26 cellular contexts compared by ENCODE assay signal in genomic region chrX:13911581-13911980, GRCh38.
DNase-seq lines count a peak whose midpoint lies in the region; ATAC-seq and TF ChIP-seq lines count a peak whose summit lies in the region.
"Had no signal": no experiment of that assay in that cellular context is flagged by ENCODE, and none has a peak within 500 bp of the region (broad histone marks: within the 10 kb centered on the region; RNA-seq: fewer than 3 reads in every experiment).

No MANE protein-coding gene starts in this region.

- intact Hi-C loops in tibial artery (cut with DNase I; ENCODE audit: low total_unique reads): no loop called here

- H3K9me3 Mint-ChIP-seq in brain: peaks cover 0 to 9% (median 2%) of the 10 kb centered on the region in 5 experiments
- H3K9me3 Mint-ChIP-seq: activated T-cell treated with anti-CD3 and anti-CD28 coated beads, Interleukin-2, amount 50 U/mL, for 24 hours; CD8-positive, alpha-beta T cell; natural killer cell treated with Interleukin-12 subunit alpha and Interleukin-12 subunit beta and Interleukin-15 and Interleukin-18, amount 100 ng/mL, for 72 hours had no signal

- H3K27ac ChIP-seq in HUES6 (ENCODE audit: low read depth, low read length): peak overlapping the region; percentile 9; the same call in 1 of the 2 replicates
- H3K27ac ChIP-seq in tibial artery: peak overlapping the region; percentile 17 to 22
- H3K27ac ChIP-seq: spleen, transverse colon had no signal

- H3K27me3 ChIP-seq in HUES6 (ENCODE audit: control insufficient read depth, insufficient read depth, low read length) (no peaks in the 10 kb centered on the region), tibial artery (no peaks in the 10 kb centered on the region)
- H3K27me3 ChIP-seq: transverse colon had no signal

- H3K36me3 ChIP-seq in HUES6 (ENCODE audit: control insufficient read depth, insufficient read depth, low read length) (no peaks in the 10 kb centered on the region), tibial artery (no peaks in the 10 kb centered on the region)
- H3K36me3 ChIP-seq: spleen, transverse colon had no signal

- H3K9ac ChIP-seq in HUES6 (ENCODE audit: low read length): no peak overlapping the region

- H3K9me3 ChIP-seq in HUES6 (ENCODE audit: control insufficient read depth, insufficient read depth, low read depth, low read length): no peaks in the 10 kb centered on the region
- no peaks in the 10 kb centered on the region for H3K9me3 ChIP-seq in tibial artery
- H3K9me3 ChIP-seq: spleen, transverse colon had no signal

- TF ChIP-seq CTCF in brain (conservative IDR thresholded peaks at IDR 0.05) (no peak), fibroblast of the aortic adventitia (IDR thresholded peaks at IDR 0.05; ENCODE audit: insufficient read depth, low read length) (no peak), tibial artery (IDR thresholded peaks at IDR 0.05) (no peak)

- H3K4me1 ChIP-seq in HUES6 (ENCODE audit: control insufficient read depth, insufficient read depth, low read length): no peaks in the 10 kb centered on the region
- H3K4me1 ChIP-seq in tibial artery: peaks cover 0 to 10% (median 0%) of the 10 kb centered on the region in 4 donors
- H3K4me1 ChIP-seq: spleen, transverse colon had no signal

- no peak overlapping the region for H3K4me3 ChIP-seq in HUES6 (ENCODE audit: low read depth, low read length)
- H3K4me3 ChIP-seq in fibroblast of the aortic adventitia (ENCODE audit: low read depth, low read length): no peak overlapping the region
- no peak overlapping the region for H3K4me3 ChIP-seq in tibial artery
- H3K4me3 ChIP-seq: spleen, transverse colon had no signal

- peaks cover 70% of the 10 kb centered on the region for H3K4me1 Mint-ChIP-seq in brain
- H3K4me1 Mint-ChIP-seq: activated CD4-positive, alpha-beta T cell treated with anti-CD3 and anti-CD28 coated beads for 36 hours; stimulated activated naive B cell treated with anti-CD40 and anti-IgM and Interleukin-4, amounts not matched to agents 10 μg/mL and 1 μg/mL and 100 μg/mL, for 72 hours had no signal

- H3K27ac Mint-ChIP-seq in brain: peak overlapping the region in 4 of 5 experiments; percentile 43 to 91 (median 74)
- H3K27ac Mint-ChIP-seq: activated CD4-positive, alpha-beta T cell treated with anti-CD3 and anti-CD28 coated beads for 36 hours; activated T-cell treated with anti-CD3 and anti-CD28 coated beads, Interleukin-2, amount 50 U/mL, for 24 hours; CD8-positive, alpha-beta T cell; natural killer cell treated with Interleukin-12 subunit alpha and Interleukin-12 subunit beta and Interleukin-15 and Interleukin-18, amount 100 ng/mL, for 72 hours; stimulated activated naive B cell treated with anti-CD40 and anti-IgM and Interleukin-4, amounts not matched to agents 10 μg/mL and 1 μg/mL and 100 μg/mL, for 72 hours had no signal

- ATAC-seq in GM21423 (IDR thresholded peaks at IDR 0.05; ENCODE audit: unreplicated experiment): no peak
- no peak for ATAC-seq in HG02798 (IDR thresholded peaks at IDR 0.05; ENCODE audit: poor library complexity, unreplicated experiment)
- ATAC-seq: activated CD4-positive, alpha-beta T cell treated with anti-CD3 and anti-CD28 coated beads for 36 hours; CD8-positive, alpha-beta T cell; left ventricle myocardium superior; natural killer cell treated with Interleukin-12 subunit alpha and Interleukin-12 subunit beta and Interleukin-15 and Interleukin-18, amount 100 ng/mL, for 72 hours; stimulated activated naive B cell treated with anti-CD40 and anti-IgM and Interleukin-4, amounts not matched to agents 10 μg/mL and 1 μg/mL and 100 μg/mL, for 72 hours had no signal

- H3K36me3 Mint-ChIP-seq in brain: peaks cover 31% of the 10 kb centered on the region
- H3K36me3 Mint-ChIP-seq: CD8-positive, alpha-beta T cell; natural killer cell treated with Interleukin-12 subunit alpha and Interleukin-12 subunit beta and Interleukin-15 and Interleukin-18, amount 100 ng/mL, for 72 hours had no signal

- no peaks in the 10 kb centered on the region for H3K27me3 Mint-ChIP-seq in brain
- H3K27me3 Mint-ChIP-seq: activated CD4-positive, alpha-beta T cell treated with anti-CD3 and anti-CD28 coated beads for 36 hours had no signal

- peak overlapping the region in 1 of 5 experiments; percentile 52 for H3K4me3 Mint-ChIP-seq in brain
- H3K4me3 Mint-ChIP-seq: activated CD4-positive, alpha-beta T cell treated with anti-CD3 and anti-CD28 coated beads for 36 hours; activated T-cell treated with anti-CD3 and anti-CD28 coated beads, Interleukin-2, amount 50 U/mL, for 24 hours; CD8-positive, alpha-beta T cell; natural killer cell treated with Interleukin-12 subunit alpha and Interleukin-12 subunit beta and Interleukin-15 and Interleukin-18, amount 100 ng/mL, for 72 hours; stimulated activated naive B cell treated with anti-CD40 and anti-IgM and Interleukin-4, amounts not matched to agents 10 μg/mL and 1 μg/mL and 100 μg/mL, for 72 hours had no signal

- DNase-seq in fibroblast of the aortic adventitia (ENCODE audit: low read depth): peak; percentile 70
- DNase-seq in tibial artery: no peak
- DNase-seq in stimulated activated CD4-positive, alpha-beta T cell treated with anti-CD3 and anti-CD28 coated beads, Interleukin-2, amount 100 ng/mL, for 48 hours: no peak
- DNase-seq: activated CD4-positive, alpha-beta T cell treated with anti-CD3 and anti-CD28 coated beads for 36 hours; activated CD8-positive, alpha-beta memory T cell treated with anti-CD3 and anti-CD28 coated beads for 24 hours; activated gamma-delta T cell treated with Interleukin-2 at 50 U/mL for 16 hours; activated T-cell treated with anti-CD3 and anti-CD28 coated beads, Interleukin-2, amount 50 U/mL, for 24 hours; AML-193; CD8-positive, alpha-beta T cell; foreskin melanocyte; GF-D8; H7; left ventricle myocardium superior; NCI-H1048; NCI-H1694 treated with DMSO at 0.1 percent for 48 hours; NCI-H526 treated with DMSO at 0.1 percent for 48 hours; RPMI8226; spleen; stimulated activated CD4-positive, alpha-beta T cell treated with anti-CD3 and anti-CD28 coated beads, Interleukin-4, amount 100 ng/mL, for 24 hours; stimulated activated naive B cell treated with anti-CD40 and anti-IgM and Interleukin-4, amounts not matched to agents 10 μg/mL and 1 μg/mL and 100 μg/mL, for 72 hours; transverse colon had no signal
